Comparison of ENCODE assay signal across 19 cellular contexts in the genomic region with DNA sequence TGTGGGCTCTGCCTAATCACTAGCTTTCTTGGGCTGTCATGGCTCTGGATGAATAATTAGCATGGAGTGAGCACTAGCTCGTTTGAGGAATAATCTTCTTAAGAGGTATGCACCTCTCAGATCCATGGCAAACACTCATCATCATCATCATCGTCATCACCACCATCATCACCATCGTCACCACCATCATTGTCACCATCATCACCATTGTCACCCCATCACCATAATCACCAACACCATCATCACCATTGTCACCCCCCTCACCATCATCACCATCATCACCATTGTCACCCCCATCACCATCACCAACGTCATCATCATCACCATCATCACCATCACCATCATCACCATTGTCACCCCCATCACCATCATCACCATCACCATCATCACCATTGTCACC.
DNase-seq lines count a peak whose midpoint lies in the region; ATAC-seq, FAIRE-seq and TF ChIP-seq lines count a peak whose summit lies in the region.
"Had no signal": no experiment of that assay in that cellular context is flagged by ENCODE, and none has a peak within 500 bp of the region (broad histone marks: within the 10 kb centered on the region; RNA-seq: fewer than 3 reads in every experiment).

No MANE protein-coding gene starts in this region.

- H2BK120ac ChIP-seq in IMR-90 (ENCODE audit: low read depth, low read length), result no peak overlapping the region
- no peak overlapping the region for H2BK120ac ChIP-seq in H1 (replicated peaks; ENCODE audit: low read depth, low read length)

- DNase-seq in IMR-90 (no peak), H1 (ENCODE audit: low read depth in 1 of 2, low spot score in 2 of 2) (no peak), urothelium cell line (ENCODE audit: low spot score) (no peak), nucleus accumbens (lab: John Stamatoyannopoulos, UW) (no peak)
- DNase-seq: Caco-2; CD4-positive, CD25-positive, alpha-beta regulatory T cell; CD8-positive, alpha-beta T cell; DMS153; DND-41 had no signal

- 88% methylated on average over 3 of the region's 4 CpGs; no CpG with 5 or more reads in 1 of the 2 experiments for WGBS in IMR-90 (ENCODE audit: extremely low coverage in 2 of 2, insufficient read length in 1 of 2), 2 experiments
- 81% methylated on average over 4 of the region's 4 CpGs; no CpG with 5 or more reads in 1 of the 2 experiments for WGBS in H1 (ENCODE audit: extremely low coverage in 1 of 2, insufficient coverage in 1 of 2, insufficient read length in 1 of 2, insufficient replicate concordance in 2 of 2, low coverage in 1 of 2, low lambda C conversion rate in 2 of 2, missing lambda C conversion rate in 1 of 2), 2 experiments

- TF ChIP-seq CTCF in HEK293 (tag by site-specific recombination; IDR thresholded peaks at IDR 0.05) (no peak), IMR-90 (conservative IDR thresholded peaks at IDR 0.05; ENCODE audit: low read depth, low read length) (no peak), H1 (IDR thresholded peaks at IDR 0.05; ENCODE audit: control extremely low read depth in 1 of 3, insufficient read depth in 1 of 3, low read depth in 1 of 3, low read length in 3 of 3) (no peak)

- H2BK12ac ChIP-seq in H1 (ENCODE audit: low read depth, low read length), result no peak overlapping the region

- no peak overlapping the region for H3K18ac ChIP-seq in IMR-90 (ENCODE audit: low read depth, low read length)
- H3K18ac ChIP-seq in H1 (ENCODE audit: extremely low read depth, low read length), result no peak overlapping the region

- H2AFZ ChIP-seq in IMR-90 (replicated peaks; ENCODE audit: low read length, poor library complexity) (no peak overlapping the region), H1 (ENCODE audit: low read length) (no peak overlapping the region)
- H2AFZ ChIP-seq: GM23338 had no signal

- no peak for TF ChIP-seq EP300 in H1 (IDR thresholded peaks at IDR 0.05; ENCODE audit: borderline replicate concordance in 1 of 2, low read depth in 2 of 2, low read length in 2 of 2)

- TF ChIP-seq POLR2A in IMR-90 (IDR thresholded peaks at IDR 0.05; ENCODE audit: low read depth, low read length) (no peak), H1 (IDR thresholded peaks at IDR 0.05; ENCODE audit: control extremely low read depth in 1 of 2, low read depth in 2 of 2, low read length in 2 of 2) (no peak)

- H4K5ac ChIP-seq in IMR-90 (ENCODE audit: low read depth, low read length) (no peak overlapping the region), H1 (ENCODE audit: insufficient read length, low read depth, low read length) (no peak overlapping the region)

- H2BK15ac ChIP-seq in IMR-90 (ENCODE audit: low read depth, low read length) (no peak overlapping the region), H1 (ENCODE audit: low read length) (no peak overlapping the region)

- intact Hi-C loops in IMR-90 (cut with micrococcal nuclease), result no loop called here

- H3K9ac ChIP-seq in IMR-90 (ENCODE audit: low read depth, low read length) (no peak overlapping the region), H1 (replicated peaks in 1 of 4; ENCODE audit: extremely low read depth in 1 of 4, low read depth in 3 of 4, low read length in 3 of 4) (no peak overlapping the region)
- H3K9ac ChIP-seq: BLaER1 had no signal

- H3K23me2 ChIP-seq in H1 (ENCODE audit: low read depth, low read length), result peaks cover 6% of the 10 kb centered on the region; the same call in 1 of the 2 replicates

- H2AK5ac ChIP-seq in IMR-90 (ENCODE audit: low read depth, low read length) (no peak overlapping the region; the same call in 1 of the 2 replicates), H1 (ENCODE audit: low read depth, low read length) (no peak overlapping the region)

- peaks cover 6% of the 10 kb centered on the region; the same call in 1 of the 2 replicates for H3K9me1 ChIP-seq in IMR-90 (ENCODE audit: insufficient read depth, low read length)

- CTCF ChIA-PET in HEK293 (lab: Yijun Ruan, JAX) (no interaction called here), IMR-90 (lab: Yijun Ruan, JAX) (no interaction called here), H1 (lab: Charles Lee; ENCODE audit: partially characterized antibody) (interaction anchor here (0.6 kb wide), 1 partner anchor 156 kb away, joined by 3 read pairs; no protein-coding TSS in a partner anchor)

- no peak overlapping the region for H4K8ac ChIP-seq in IMR-90 (ENCODE audit: low read depth in 2 of 2, low read length in 2 of 2)
- H4K8ac ChIP-seq in H1 (ENCODE audit: extremely low read depth, insufficient read depth, low read length), result no peak overlapping the region

- no TSS peak for BruUV-seq in IMR-90 (replicated peaks; lab: Mats Ljungman, UMichigan)

- FAIRE-seq in H1 (lab: Jason Lieb, UNC) (no peak), urothelium cell line (lab: Jason Lieb, UNC) (peak; percentile 99)
- FAIRE-seq: G401.6, GM19239, H54 had no signal

- H3K9me3 ChIP-seq in HEK293 (ENCODE audit: control insufficient read depth, insufficient read depth, low read depth, low read length) (no peaks in the 10 kb centered on the region), IMR-90 (ENCODE audit: control insufficient read depth, insufficient read depth, low read length) (no peaks in the 10 kb centered on the region), H1 (ENCODE audit: insufficient read depth in 2 of 2, low read depth in 1 of 2, low read length in 1 of 2) (no peaks in the 10 kb centered on the region)
- H3K9me3 ChIP-seq: Caco-2, HAP-1 had no signal

- no peak overlapping the region for H3K14ac ChIP-seq in IMR-90 (replicated peaks; ENCODE audit: low read depth, low read length)
- no peak overlapping the region for H3K14ac ChIP-seq in H1 (ENCODE audit: insufficient read length)

- POLR2A ChIA-PET in HEK293 (lab: Yijun Ruan, JAX), result no interaction called here
- POLR2A ChIA-PET in IMR-90 (lab: Charles Lee; ENCODE audit: unreplicated experiment), result no interaction called here
- POLR2A ChIA-PET in H1 (lab: Charles Lee; ENCODE audit: partially characterized antibody), result no interaction called here

- H3K23ac ChIP-seq in IMR-90 (ENCODE audit: low read depth, low read length) (no peak overlapping the region), H1 (ENCODE audit: insufficient read length) (no peak overlapping the region)

- no peaks in the 10 kb centered on the region for H3K79me2 ChIP-seq in H1 (ENCODE audit: control insufficient read depth in 1 of 2, insufficient read depth in 2 of 2, low read length in 2 of 2)

- in situ Hi-C loops in IMR-90 (cut with MboI; ENCODE audit: low sequenced_read_pairs), result no loop called here

- H2AK9ac ChIP-seq in IMR-90 (replicated peaks; ENCODE audit: low read depth, low read length, poor library complexity), result no peak overlapping the region

- no peak overlapping the region for H3K4ac ChIP-seq in IMR-90 (ENCODE audit: low read depth, low read length)
- no peak overlapping the region for H3K4ac ChIP-seq in H1 (replicated peaks; ENCODE audit: insufficient read length, low read depth, low read length)

- H3K4me2 ChIP-seq in IMR-90 (ENCODE audit: low read depth, low read length) (no peak overlapping the region), H1 (ENCODE audit: insufficient read depth in 1 of 2, low read depth in 2 of 2, low read length in 2 of 2) (no peak overlapping the region)
- H3K4me2 ChIP-seq: BLaER1, GM23338 had no signal

- dilution Hi-C loops in IMR-90 (cut with HindIII; ENCODE audit: low sequenced_read_pairs, unreplicated experiment), result no loop called here

- TF ChIP-seq RAD21 in IMR-90 (IDR thresholded peaks at IDR 0.05; ENCODE audit: low read length), result no peak
- TF ChIP-seq RAD21 in H1 (IDR thresholded peaks at IDR 0.05 in 1 of 2, conservative IDR thresholded peaks at IDR 0.05 in 1 of 2; ENCODE audit: low read depth in 2 of 2, low read length in 2 of 2), result no peak

- H2BK20ac ChIP-seq in IMR-90 (ENCODE audit: low read depth, low read length), result no peak overlapping the region
- H2BK20ac ChIP-seq in H1 (ENCODE audit: low read length), result no peak overlapping the region

- H3K79me1 ChIP-seq in IMR-90 (ENCODE audit: low read depth in 1 of 2, low read length in 2 of 2) (peaks cover 4 to 13% of the 10 kb centered on the region in 2 experiments; a peak in 2 of 4 replicates), H1 (ENCODE audit: low read depth, low read length) (no peaks in the 10 kb centered on the region)

- H2BK5ac ChIP-seq in IMR-90 (ENCODE audit: low read depth, low read length, poor library complexity, severe bottlenecking), result peak overlapping the region; percentile 13
- no peak overlapping the region for H2BK5ac ChIP-seq in H1 (ENCODE audit: low read depth, low read length)

- no peaks in the 10 kb centered on the region for H4K20me1 ChIP-seq in IMR-90 (ENCODE audit: insufficient read depth, low read length)
- H4K20me1 ChIP-seq in H1 (replicated peaks in 1 of 2; ENCODE audit: control insufficient read depth in 1 of 2, insufficient read depth in 2 of 2, low read length in 2 of 2), result peaks cover 0 to 2% of the 10 kb centered on the region in 2 experiments
- H4K20me1 ChIP-seq: BLaER1 had no signal

- H3K4me1 ChIP-seq in HEK293 (ENCODE audit: control insufficient read depth, insufficient read depth, low read length) (no peaks in the 10 kb centered on the region), IMR-90 (ENCODE audit: control insufficient read depth, insufficient read depth, low read length) (peaks cover 7% of the 10 kb centered on the region; the same call in 1 of the 2 replicates), H1 (replicated peaks in 1 of 4; ENCODE audit: control insufficient read depth in 3 of 4, insufficient read depth in 4 of 4, low read length in 3 of 4) (no peaks in the 10 kb centered on the region)
- H3K4me1 ChIP-seq: BLaER1, Caco-2, HAP-1 had no signal

- H3K27me3 ChIP-seq in IMR-90 (ENCODE audit: control insufficient read depth, insufficient read depth, low read length) (no peaks in the 10 kb centered on the region), H1 (replicated peaks in 1 of 4; ENCODE audit: control insufficient read depth in 3 of 4, extremely low read depth in 1 of 4, insufficient read depth in 3 of 4, low read length in 3 of 4) (no peaks in the 10 kb centered on the region)
- H3K27me3 ChIP-seq: BLaER1 had no signal

- H3K56ac ChIP-seq in IMR-90 (ENCODE audit: extremely low read depth, insufficient read depth, low read length), result no peak overlapping the region
- peak overlapping the region; percentile 97 for H3K56ac ChIP-seq in H1 (replicated peaks; ENCODE audit: insufficient read length, low read depth, low read length)

- ATAC-seq in IMR-90 (ENCODE audit: low read depth) (no peak), GM19467 (IDR thresholded peaks at IDR 0.05; ENCODE audit: unreplicated experiment) (no peak), HG03378 (IDR thresholded peaks at IDR 0.05; ENCODE audit: unreplicated experiment) (no peak)
- ATAC-seq: CD8-positive, alpha-beta T cell; GM23338 had no signal

- H3K4me3 ChIP-seq in HEK293 (ENCODE audit: low read depth, low read length) (no peak overlapping the region), IMR-90 (ENCODE audit: insufficient read depth, low read depth, low read length) (no peak overlapping the region), H1 (ENCODE audit: extremely low read depth in 1 of 4, insufficient read depth in 2 of 4, low read depth in 3 of 4, low read length in 4 of 4) (no peak overlapping the region)
- H3K4me3 ChIP-seq: BLaER1, GM23338, HAP-1 had no signal

- H3K36me3 ChIP-seq in HEK293 (ENCODE audit: control insufficient read depth in 2 of 2, insufficient read depth in 1 of 2, low read length in 2 of 2) (peaks cover 0 to 2% of the 10 kb centered on the region in 2 experiments; a peak in 1 of 3 replicates), IMR-90 (ENCODE audit: control insufficient read depth, insufficient read depth, low read length) (no peaks in the 10 kb centered on the region), H1 (ENCODE audit: control insufficient read depth in 2 of 4, insufficient read depth in 4 of 4, low read length in 3 of 4) (no peaks in the 10 kb centered on the region; a peak in 1 of 8 replicates)
- H3K36me3 ChIP-seq: HAP-1 had no signal

- H3K27ac ChIP-seq in HEK293 (ENCODE audit: extremely low read depth, low read depth, low read length) (no peak overlapping the region), IMR-90 (ENCODE audit: insufficient read depth, low read length) (no peak overlapping the region), H1 (ENCODE audit: low read depth, low read length) (no peak overlapping the region)
- H3K27ac ChIP-seq: BLaER1, C4-2B had no signal

- no peak overlapping the region for H4K91ac ChIP-seq in IMR-90 (ENCODE audit: insufficient read depth, low read depth, low read length)
- no peak overlapping the region for H4K91ac ChIP-seq in H1 (replicated peaks; ENCODE audit: insufficient read length, low read length)
